8 cellular contexts compared by ENCODE assay signal in genomic region chr19:27966390-27966816, GRCh38.
DNase-seq lines count a peak whose midpoint lies in the region; FAIRE-seq and TF ChIP-seq lines count a peak whose summit lies in the region.

No MANE protein-coding gene starts in this region.

- DNase-seq in AG04449 (ENCODE audit: low read depth, low spot score) (no peak), middle frontal gyrus (ENCODE audit: extremely low spot score, low spot score) (no peak), posterior cingulate gyrus (no peak), NCI-H526 treated with DMSO at 0.1 percent for 48 hours (lab: John Stamatoyannopoulos, UW) (no peak)
- DNase-seq in activated naive CD4-positive, alpha-beta T cell treated with anti-CD3 and anti-CD28 coated beads, Interleukin-2, amount 10 ng/mL, durations not matched to agents 7 days and 5 days, result no peak

- POLR2A ChIA-PET in AG04449 (lab: Yijun Ruan, JAX), result no interaction called here

- no peak overlapping the region for H3K27ac Mint-ChIP-seq in activated naive CD4-positive, alpha-beta T cell treated with anti-CD3 and anti-CD28 coated beads, Interleukin-2, amount 10 ng/mL, durations not matched to agents 7 days and 5 days

- no peak overlapping the region for H3K4me3 Mint-ChIP-seq in activated naive CD4-positive, alpha-beta T cell treated with anti-CD3 and anti-CD28 coated beads, Interleukin-2, amount 10 ng/mL, durations not matched to agents 7 days and 5 days

- peak; percentile 27 for TF ChIP-seq CTCF in AG04449 (IDR thresholded peaks at IDR 0.05; ENCODE audit: insufficient read depth, low read length, missing control alignments)
- TF ChIP-seq CTCF in GM12875 (IDR thresholded peaks at IDR 0.05; ENCODE audit: borderline replicate concordance, insufficient read depth, low read depth, low read length), result peak; percentile 37; the same call in 1 of the 2 replicates
- TF ChIP-seq CTCF in SU-DHL-6 (IDR thresholded peaks at IDR 0.05; ENCODE audit: insufficient read depth, low read length, poor library complexity, severe bottlenecking), result peak; percentile 76

- no peaks in the 10 kb centered on the region for H3K36me3 ChIP-seq in SU-DHL-6 (ENCODE audit: low read length)

- no peak overlapping the region for H2AFZ ChIP-seq in SU-DHL-6 (ENCODE audit: low read depth, low read length, severe bottlenecking)

- no peaks in the 10 kb centered on the region for H3K27me3 ChIP-seq in SU-DHL-6 (ENCODE audit: low read length)

- CTCF ChIA-PET in AG04449 (lab: Yijun Ruan, JAX), result interaction anchor here (0.8 to 2.1 kb wide), 6 partner anchors 10 to 1631 kb away, joined by 3 to 15 read pairs (median 6); no protein-coding TSS in a partner anchor
- CTCF ChIA-PET in activated naive CD4-positive, alpha-beta T cell treated with anti-CD3 and anti-CD28 coated beads, Interleukin-2, amount 10 ng/mL, durations not matched to agents 7 days and 5 days (lab: Charles Lee), result interaction anchor here (1.5 kb wide), 1 partner anchor 360 kb away, joined by 5 read pairs; no protein-coding TSS in a partner anchor

- H3F3A ChIP-seq in SU-DHL-6 (ENCODE audit: insufficient read depth), result no peaks in the 10 kb centered on the region

- no peaks in the 10 kb centered on the region for H3K79me2 ChIP-seq in SU-DHL-6 (ENCODE audit: insufficient read depth, low read length)

- no peaks in the 10 kb centered on the region for H3K4me1 Mint-ChIP-seq in activated naive CD4-positive, alpha-beta T cell treated with anti-CD3 and anti-CD28 coated beads, Interleukin-2, amount 10 ng/mL, durations not matched to agents 7 days and 5 days

- H3K4me2 ChIP-seq in SU-DHL-6 (ENCODE audit: low read depth, low read length, poor library complexity, severe bottlenecking), result no peak overlapping the region

- H3K9me3 ChIP-seq in SU-DHL-6 (ENCODE audit: insufficient read depth, low read length), result no peaks in the 10 kb centered on the region

- intact Hi-C loops in posterior cingulate gyrus (cut with DNase I), result no loop called here

- no peak overlapping the region for H3K27ac ChIP-seq in SU-DHL-6 (ENCODE audit: low read depth, low read length)

- H3K4me3 ChIP-seq in AG04449 (ENCODE audit: low read depth, low read length) (no peak overlapping the region), GM12875 (ENCODE audit: low read depth, low read length) (no peak overlapping the region), SU-DHL-6 (ENCODE audit: insufficient read depth, low read length, poor library complexity, severe bottlenecking) (no peak overlapping the region)

- H3K9me3 Mint-ChIP-seq in activated naive CD4-positive, alpha-beta T cell treated with anti-CD3 and anti-CD28 coated beads, Interleukin-2, amount 10 ng/mL, durations not matched to agents 7 days and 5 days, result no peaks in the 10 kb centered on the region

- no peaks in the 10 kb centered on the region for H4K20me1 ChIP-seq in SU-DHL-6 (ENCODE audit: low read depth, low read length)

- no peak overlapping the region for H3K9ac ChIP-seq in SU-DHL-6 (ENCODE audit: low read length)

- no peaks in the 10 kb centered on the region for H3K27me3 Mint-ChIP-seq in activated naive CD4-positive, alpha-beta T cell treated with anti-CD3 and anti-CD28 coated beads, Interleukin-2, amount 10 ng/mL, durations not matched to agents 7 days and 5 days

- no peaks in the 10 kb centered on the region for H3K9me2 ChIP-seq in SU-DHL-6 (replicated peaks; ENCODE audit: insufficient read depth, low read length)

- H3K36me3 Mint-ChIP-seq in activated naive CD4-positive, alpha-beta T cell treated with anti-CD3 and anti-CD28 coated beads, Interleukin-2, amount 10 ng/mL, durations not matched to agents 7 days and 5 days, result no peaks in the 10 kb centered on the region

- FAIRE-seq in islet of Langerhans (lab: Jason Lieb, UNC), result peak; percentile 98
